Comparison of ENCODE assay signal across 18 cellular contexts in genomic region chr6:157861184-157861583, GRCh38.
"Had no signal": no experiment of that assay in that cellular context is flagged by ENCODE, and none has a peak within 500 bp of the region (broad histone marks: within the 10 kb centered on the region; RNA-seq: fewer than 3 reads in every experiment).

No MANE protein-coding gene starts in this region.

- H3K9me3 ChIP-seq: breast epithelium, gastrocnemius medialis, heart left ventricle had no signal

- H3K27ac ChIP-seq: breast epithelium, coronary artery, gastrocnemius medialis, heart left ventricle had no signal

- H3K27me3 ChIP-seq: breast epithelium, gastrocnemius medialis, heart left ventricle had no signal

- H3K27me3 Mint-ChIP-seq: activated CD4-positive, alpha-beta memory T cell treated with anti-CD3 and anti-CD28 coated beads for 36 hours; activated CD4-positive, alpha-beta T cell treated with anti-CD3 and anti-CD28 coated beads for 36 hours; activated T-cell treated with anti-CD3 and anti-CD28 coated beads, Interleukin-2, amount 50 U/mL, for 24 hours; memory B cell; type B pancreatic cell had no signal

- H3K9me3 Mint-ChIP-seq: activated CD4-positive, alpha-beta memory T cell treated with anti-CD3 and anti-CD28 coated beads for 36 hours; immature natural killer cell; memory B cell; type B pancreatic cell had no signal

- H3K4me3 Mint-ChIP-seq: activated CD4-positive, alpha-beta memory T cell treated with anti-CD3 and anti-CD28 coated beads for 36 hours; activated CD4-positive, alpha-beta T cell treated with anti-CD3 and anti-CD28 coated beads for 36 hours; activated naive CD4-positive, alpha-beta T cell treated with anti-CD3 and anti-CD28 coated beads for 36 hours; activated T-cell treated with anti-CD3 and anti-CD28 coated beads, Interleukin-2, amount 50 U/mL, for 24 hours; immature natural killer cell; memory B cell; type B pancreatic cell had no signal

- H3K27ac Mint-ChIP-seq: activated CD4-positive, alpha-beta memory T cell treated with anti-CD3 and anti-CD28 coated beads for 36 hours; activated CD4-positive, alpha-beta T cell treated with anti-CD3 and anti-CD28 coated beads for 36 hours; activated naive CD4-positive, alpha-beta T cell treated with anti-CD3 and anti-CD28 coated beads for 36 hours; activated T-helper 2 cell treated with anti-CD3 and anti-CD28 coated beads, Interferon-gamma antibody, Interleukin-2, Interleukin-4, amounts not matched to agents 10 μg/mL and 5 μg/mL and 100 μg/mL, durations not matched to agents 14 hours and 24 hours and 36 hours; immature natural killer cell; memory B cell; type B pancreatic cell had no signal

- H3K36me3 ChIP-seq: breast epithelium, gastrocnemius medialis, heart left ventricle had no signal

- H3K4me3 ChIP-seq: breast epithelium, coronary artery, gastrocnemius medialis, heart left ventricle had no signal

- DNase-seq: activated CD4-positive, alpha-beta memory T cell treated with anti-CD3 and anti-CD28 coated beads for 36 hours; activated CD4-positive, alpha-beta T cell treated with anti-CD3 and anti-CD28 coated beads for 36 hours; activated naive CD4-positive, alpha-beta T cell treated with anti-CD3 and anti-CD28 coated beads for 36 hours; activated T-cell treated with anti-CD3 and anti-CD28 coated beads, Interleukin-2, amount 50 U/mL, for 24 hours; aorta; gastrocnemius medialis; heart left ventricle; kidney glomerular epithelial cell; left ventricle myocardium superior; occipital lobe; stimulated activated naive CD8-positive, alpha-beta T cell treated with anti-CD3 and anti-CD28 coated beads, Interleukin-15, Interleukin-2, amounts not matched to agents 100 U/mL and 50 U/mL, for 24 hours; T-helper 9 cell had no signal

- H3K4me1 ChIP-seq: breast epithelium had no signal
